ENCODE assay signal across 14 cellular contexts in genomic region chr2:46836295-46837111, GRCh38.
DNase-seq lines count a peak whose midpoint lies in the region; ATAC-seq and TF ChIP-seq lines count a peak whose summit lies in the region.
"Had no signal": no experiment of that assay in that cellular context is flagged by ENCODE, and none has a peak within 500 bp of the region (broad histone marks: within the 10 kb centered on the region; RNA-seq: fewer than 3 reads in every experiment).

No MANE protein-coding gene starts in this region.

- H3K4me1 ChIP-seq in Peyer's patch, result no peaks in the 10 kb centered on the region
- peaks cover 0 to 15% (median 0%) of the 10 kb centered on the region in 3 donors for H3K4me1 ChIP-seq in gastroesophageal sphincter
- H3K4me1 ChIP-seq in stomach, result peaks cover 0 to 9% (median 3%) of the 10 kb centered on the region in 4 donors
- H3K4me1 ChIP-seq: adrenal gland had no signal

- H3K9me3 ChIP-seq in Peyer's patch, result no peaks in the 10 kb centered on the region
- H3K9me3 ChIP-seq in gastroesophageal sphincter, result no peaks in the 10 kb centered on the region
- no peaks in the 10 kb centered on the region for H3K9me3 ChIP-seq in stomach
- H3K9me3 ChIP-seq: adrenal gland had no signal

- no peak for TF ChIP-seq EP300 in gastroesophageal sphincter (IDR thresholded peaks at IDR 0.05)
- TF ChIP-seq EP300 in stomach (IDR thresholded peaks at IDR 0.05), result no peak

- intact Hi-C loops in stomach (cut with DNase I; ENCODE audit: low total_unique reads), result no loop called here

- H3K36me3 ChIP-seq in Peyer's patch (no peaks in the 10 kb centered on the region), gastroesophageal sphincter (no peaks in the 10 kb centered on the region), stomach (no peaks in the 10 kb centered on the region)
- H3K36me3 ChIP-seq: adrenal gland had no signal

- H3K27ac ChIP-seq in Peyer's patch (no peak overlapping the region), gastroesophageal sphincter (peak overlapping the region in 2 of 4 donors; percentile 21 to 24), stomach (no peak overlapping the region)
- H3K27ac ChIP-seq: adrenal gland had no signal

- TF ChIP-seq CTCF in Peyer's patch (IDR thresholded peaks at IDR 0.05), result no peak
- no peak for TF ChIP-seq CTCF in gastroesophageal sphincter (IDR thresholded peaks at IDR 0.05)
- TF ChIP-seq CTCF in stomach (IDR thresholded peaks at IDR 0.05), result no peak

- peak; percentile 79 for DNase-seq in H4 (ENCODE audit: low spot score)
- peak in 2 of 3 donors; percentile 15 to 44 for DNase-seq in Peyer's patch
- peak; percentile 34 for DNase-seq in stomach
- DNase-seq in activated naive CD4-positive, alpha-beta T cell treated with anti-CD3 and anti-CD28 coated beads, Interleukin-2, amount 50 U/mL, for 16 hours, result no peak
- no peak for DNase-seq in NOMO-1 treated with dmso at 0.1 percent for 144 hours (lab: John Stamatoyannopoulos, UW; ENCODE audit: unreplicated experiment)
- DNase-seq in 8988T, result no peak
- DNase-seq: activated CD4-positive, CD25-positive, alpha-beta regulatory T cell treated with anti-CD3 and anti-CD28 coated beads, Interleukin-2, amount 50 U/mL, for 72 hours; effector CD8-positive, alpha-beta T cell; glutamatergic neuron; small intestine; T-cell had no signal

- H3K27me3 ChIP-seq in Peyer's patch, result no peaks in the 10 kb centered on the region
- H3K27me3 ChIP-seq in gastroesophageal sphincter, result no peaks in the 10 kb centered on the region
- no peaks in the 10 kb centered on the region for H3K27me3 ChIP-seq in stomach
- H3K27me3 ChIP-seq: adrenal gland had no signal

- ATAC-seq in gastroesophageal sphincter, result peak; percentile 24
- ATAC-seq: left colon, T-cell had no signal

- no peak overlapping the region for H3K4me3 ChIP-seq in Peyer's patch
- no peak overlapping the region for H3K4me3 ChIP-seq in gastroesophageal sphincter
- H3K4me3 ChIP-seq in stomach, result no peak overlapping the region
- H3K4me3 ChIP-seq: adrenal gland had no signal

- WGBS in gastroesophageal sphincter (ENCODE audit: low coverage in 1 of 2), 2 donors, result 85 to 88% methylated on average over 1 to 3 of the region's 12 CpGs
- 46 to 61% (median 51%) methylated on average over 11 to 12 of the region's 12 CpGs for WGBS in stomach, 5 donors

- TF ChIP-seq POLR2A in Peyer's patch (IDR thresholded peaks at IDR 0.05), result no peak
- no peak for TF ChIP-seq POLR2A in gastroesophageal sphincter (IDR thresholded peaks at IDR 0.05)
- no peak for TF ChIP-seq POLR2A in stomach (IDR thresholded peaks at IDR 0.05)

Comparison
In these comparisons a context has a peak if more than half of its experiments do, and no peak if none do; other contexts are left out.
1. DNase-seq: peak in H4 (single experiment), Peyer's patch (2 of 3) and stomach (single experiment); none in activated naive CD4-positive, alpha-beta T cell treated with anti-CD3 and anti-CD28 coated beads, Interleukin-2, amount 50 U/mL, for 16 hours (single experiment), NOMO-1 treated with dmso at 0.1 percent for 144 hours (single experiment) and 8988T (single experiment).